Comparison of ENCODE assay signal across 8 cellular contexts in the genomic region with DNA sequence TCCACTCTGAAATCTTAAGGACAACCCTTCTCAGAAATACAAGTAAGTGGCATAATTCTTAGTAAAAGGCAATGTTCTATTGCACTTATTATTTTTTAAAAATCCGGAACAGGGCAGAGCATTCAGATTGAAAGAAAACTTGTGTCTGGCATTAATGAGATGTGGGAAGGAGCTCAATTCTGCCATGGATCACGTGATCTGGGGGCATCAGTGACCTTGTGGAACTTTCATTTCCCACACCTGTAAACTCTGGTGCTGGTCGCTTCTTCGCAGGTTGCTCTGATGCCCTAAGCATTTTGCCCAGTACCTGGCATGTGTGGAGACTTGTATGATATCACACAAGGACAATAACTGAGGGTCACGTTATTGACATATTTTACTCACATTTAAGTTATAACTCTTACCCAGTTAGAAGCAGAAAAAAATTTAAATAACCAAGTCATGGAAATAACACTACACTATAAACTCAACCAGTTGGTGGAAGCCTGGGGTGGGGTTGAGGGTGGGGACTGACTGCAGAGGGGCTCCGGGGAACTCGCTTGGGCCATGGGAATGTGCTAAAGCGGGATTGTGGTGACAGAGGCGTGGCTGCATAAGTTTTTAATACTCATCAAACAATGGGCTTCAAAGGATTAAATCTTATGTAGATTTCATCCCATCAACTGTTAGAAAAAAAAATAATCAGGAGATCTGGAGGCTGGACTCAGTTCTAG. TPM values are rescaled to one million over a fixed set of nuclear protein-coding genes. Genes with fewer than 3 reads are reported as not detected.
DNase-seq lines count a peak whose midpoint lies in the region; TF ChIP-seq lines count a peak whose summit lies in the region.
"Had no signal": no experiment of that assay in that cellular context is flagged by ENCODE, and none has a peak within 500 bp of the region (broad histone marks: within the 10 kb centered on the region; RNA-seq: fewer than 3 reads in every experiment).

No MANE protein-coding gene starts in this region.

- TF ChIP-seq POLR2A in spleen (IDR thresholded peaks at IDR 0.05): no peak

- H3K36me3 ChIP-seq in DOHH2 (ENCODE audit: control insufficient read depth, low read length) (no peaks in the 10 kb centered on the region), Loucy (ENCODE audit: insufficient read depth, low read length) (peaks cover 20% of the 10 kb centered on the region; the same call in 1 of the 2 replicates), spleen (peaks cover 0 to 83% (median 11%) of the 10 kb centered on the region in 6 donors)

- H3K9me2 ChIP-seq in DOHH2 (replicated peaks; ENCODE audit: control insufficient read depth, low read length) (no peaks in the 10 kb centered on the region), Loucy (replicated peaks; ENCODE audit: low read depth, low read length) (no peaks in the 10 kb centered on the region)

- no peak overlapping the region for H3K4me3 ChIP-seq in DOHH2 (ENCODE audit: low read length)
- peak overlapping the region; percentile 66 for H3K4me3 ChIP-seq in Loucy (ENCODE audit: low read length, poor library complexity, severe bottlenecking)
- H3K4me3 ChIP-seq in dorsolateral prefrontal cortex: peak overlapping the region in 6 of 59 donors; percentile 9 to 42 (median 25)
- H3K4me3 ChIP-seq in spleen: peak overlapping the region in 2 of 8 donors; percentile 17 to 48

- peaks cover 4% of the 10 kb centered on the region; the same call in 1 of the 2 replicates for H3K9me3 ChIP-seq in DOHH2 (ENCODE audit: control insufficient read depth, insufficient read depth, low read length)
- no peaks in the 10 kb centered on the region for H3K9me3 ChIP-seq in Loucy (ENCODE audit: insufficient read depth, low read depth, low read length)
- H3K9me3 ChIP-seq in spleen: peaks cover 0 to 13% (median 0%) of the 10 kb centered on the region in 8 donors

- DNase-seq in dorsolateral prefrontal cortex (no peak), spleen (no peak), NCI-H748 (lab: John Stamatoyannopoulos, UW; ENCODE audit: unreplicated experiment) (no peak), NOMO-1 treated with DMSO at 0.1 percent for 48 hours (lab: John Stamatoyannopoulos, UW; ENCODE audit: unreplicated experiment) (no peak), iPS-NIHi7 (ENCODE audit: extremely low spot score) (no peak)

- no peak for TF ChIP-seq CTCF in DOHH2 (IDR thresholded peaks at IDR 0.05; ENCODE audit: low read depth, low read length, poor library complexity, severe bottlenecking)
- TF ChIP-seq CTCF in Loucy (conservative IDR thresholded peaks at IDR 0.05; ENCODE audit: low read length): no peak
- TF ChIP-seq CTCF in dorsolateral prefrontal cortex (IDR thresholded peaks at IDR 0.05 in 54 of 56, conservative IDR thresholded peaks at IDR 0.05 in 2 of 56; ENCODE audit: low read depth in 1 of 56, partially characterized antibody in 56 of 56): no peak
- no peak for TF ChIP-seq CTCF in spleen (IDR thresholded peaks at IDR 0.05 in 8 of 11, conservative IDR thresholded peaks at IDR 0.05 in 3 of 11)

- H3K79me2 ChIP-seq in DOHH2 (ENCODE audit: control insufficient read depth, low read length): no peaks in the 10 kb centered on the region
- H3K79me2 ChIP-seq in Loucy (ENCODE audit: insufficient read depth, low read length): peaks cover 13% of the 10 kb centered on the region; the same call in 1 of the 2 replicates

- peak overlapping the region; percentile 77 for H3K9ac ChIP-seq in Loucy (ENCODE audit: low read depth, low read length, poor library complexity, severe bottlenecking)

- WGBS in spleen, 5 donors: 73 to 85% (median 81%) methylated on average over 9 of the region's 9 CpGs

- H3K4me2 ChIP-seq in DOHH2 (ENCODE audit: low read length) (peak overlapping the region; percentile 54; the same call in 1 of the 2 replicates), Loucy (ENCODE audit: low read depth, low read length, poor library complexity, severe bottlenecking) (peak overlapping the region; percentile 83)

- H3F3A ChIP-seq in DOHH2 (ENCODE audit: control insufficient read depth, insufficient read depth) (no peaks in the 10 kb centered on the region), Loucy (ENCODE audit: low read depth) (peaks cover 21% of the 10 kb centered on the region)

- H2AFZ ChIP-seq in Loucy (ENCODE audit: low read length): no peak overlapping the region

- H3K27ac ChIP-seq in DOHH2 (ENCODE audit: low read depth, low read length): no peak overlapping the region
- peak overlapping the region in 57 of 59 donors; percentile 0 to 90 (median 77) for H3K27ac ChIP-seq in dorsolateral prefrontal cortex
- peak overlapping the region; percentile 89 to 96 (median 94) for H3K27ac ChIP-seq in spleen
- H3K27ac ChIP-seq: VCaP had no signal

- H4K20me1 ChIP-seq in DOHH2 (ENCODE audit: control insufficient read depth, insufficient read depth, low read depth, low read length) (no peaks in the 10 kb centered on the region), Loucy (ENCODE audit: insufficient read depth, low read length, poor library complexity, severe bottlenecking) (no peaks in the 10 kb centered on the region)

- intact Hi-C loops in dorsolateral prefrontal cortex (cut with DNase I): no loop called here
- intact Hi-C loops in spleen (cut with DNase I; ENCODE audit: low total_unique reads): no loop called here

- H3K4me1 ChIP-seq in DOHH2 (ENCODE audit: control insufficient read depth, low read length) (peaks cover 18% of the 10 kb centered on the region), Loucy (ENCODE audit: insufficient read depth, low read length, poor library complexity, severe bottlenecking) (peaks cover 43% of the 10 kb centered on the region), spleen (peaks cover 32 to 89% (median 50%) of the 10 kb centered on the region in 6 donors)

- H3K27me3 ChIP-seq in DOHH2 (ENCODE audit: control insufficient read depth, low read length) (no peaks in the 10 kb centered on the region), Loucy (ENCODE audit: insufficient read depth, low read length, poor library complexity, severe bottlenecking) (no peaks in the 10 kb centered on the region), dorsolateral prefrontal cortex (no peaks in the 10 kb centered on the region), spleen (replicated peaks in 1 of 7) (no peaks in the 10 kb centered on the region)

RNA-seq across cellular contexts. Expression of a gene that starts 36.6 kb away (rescaled TPM):
- 100 to 1,000 TPM in 11 of 120 experiments, 10 to 100 TPM in 109; 56.0 to 109 (median 86.7) TPM for total RNA-seq in dorsolateral prefrontal cortex
- total RNA-seq in spleen: 100 to 1,000 TPM in 2 of 7 donors, 10 to 100 TPM in 5; 55.8 to 124 (median 74.9) TPM
- 10 to 100 TPM; 18.7 to 41.1 (median 33.8) TPM for polyA plus RNA-seq in spleen
